In genomic region chr13:100298116-100298681, GRCh38 we compare ENCODE assay signal across 1 cellular context.
TF ChIP-seq lines count a peak whose summit lies in the region.

No MANE protein-coding gene starts in this region.

TF ChIP-seq in WTC11, 78 proteins besides CTCF, POLR2A, EP300 and RAD21 (continued from another document):
- TF ChIP-seq PRRX2 (CRISPR knock-in tag; IDR thresholded peaks at IDR 0.05) = no peak
- TF ChIP-seq ZNF512 (CRISPR knock-in tag; IDR thresholded peaks at IDR 0.05; ENCODE audit: borderline replicate concordance) = no peak
- TF ChIP-seq FOXK1 (CRISPR knock-in tag; IDR thresholded peaks at IDR 0.05) = no peak
- no peak for TF ChIP-seq FOXJ3 (CRISPR knock-in tag; IDR thresholded peaks at IDR 0.05; ENCODE audit: borderline replicate concordance)
- no peak for TF ChIP-seq AR (CRISPR knock-in tag; IDR thresholded peaks at IDR 0.05)
- TF ChIP-seq MLX (CRISPR knock-in tag; IDR thresholded peaks at IDR 0.05) = no peak
- no peak for TF ChIP-seq E2F4 (CRISPR knock-in tag; IDR thresholded peaks at IDR 0.05; ENCODE audit: borderline replicate concordance, low read depth)
- TF ChIP-seq NR3C1 (CRISPR knock-in tag; conservative IDR thresholded peaks at IDR 0.05; ENCODE audit: low read depth) = no peak
